9 cellular contexts compared by ENCODE assay signal in the genomic region with DNA sequence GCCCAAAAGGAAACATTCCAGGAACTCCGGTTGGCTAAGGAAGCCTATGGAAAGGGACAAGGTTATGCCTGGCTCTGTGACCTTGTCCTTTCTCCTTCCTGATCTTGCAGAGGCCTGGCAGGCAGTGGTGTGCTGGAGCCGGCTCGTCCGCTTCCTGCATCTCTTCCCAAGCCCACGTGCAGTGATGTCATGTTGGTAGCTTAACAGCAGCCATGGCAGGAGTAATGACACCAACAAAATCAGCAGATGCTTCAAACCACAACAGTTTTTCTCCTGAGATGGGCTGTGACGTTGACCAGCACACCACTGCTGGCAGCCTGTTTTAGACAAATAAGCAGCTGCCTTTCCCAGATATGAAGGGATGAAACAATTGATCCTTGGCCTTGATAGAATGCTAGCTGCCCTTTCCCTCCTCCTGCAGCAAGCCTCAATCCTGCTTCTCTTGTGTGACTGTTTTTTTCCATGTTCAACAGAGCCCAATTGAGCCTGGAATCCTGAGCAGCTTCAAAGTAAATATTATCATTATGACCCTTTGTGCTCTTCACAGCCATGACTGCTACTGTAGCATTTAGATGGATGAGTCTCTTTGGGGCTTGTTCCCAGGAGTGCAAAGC. TPM values are rescaled to one million over a fixed set of nuclear protein-coding genes. Genes with fewer than 3 reads are reported as not detected.
A peak's percentile ranks its signal among the peaks of the same experiment; 100 is the strongest.
DNase-seq lines count a peak whose midpoint lies in the region; ATAC-seq and TF ChIP-seq lines count a peak whose summit lies in the region.
"Had no signal": no experiment of that assay in that cellular context is flagged by ENCODE, and none has a peak within 500 bp of the region (broad histone marks: within the 10 kb centered on the region; RNA-seq: fewer than 3 reads in every experiment).

No MANE protein-coding gene starts in this region.

- WGBS in stomach, 5 donors: 18 to 52% (median 35%) methylated on average over 2 to 6 of the region's 6 CpGs

- no peaks in the 10 kb centered on the region for H3K9me3 Mint-ChIP-seq in activated naive CD4-positive, alpha-beta T cell treated with anti-CD3 and anti-CD28 coated beads, Interleukin-2, amount 50 U/mL, for 72 hours
- no peaks in the 10 kb centered on the region for H3K9me3 Mint-ChIP-seq in activated naive CD8-positive, alpha-beta T cell treated with anti-CD3 and anti-CD28 coated beads for 36 hours

- no peak for TF ChIP-seq EP300 in stomach (IDR thresholded peaks at IDR 0.05)

- intact Hi-C loops in stomach (cut with DNase I; ENCODE audit: low total_unique reads): no loop called here

- H3K36me3 Mint-ChIP-seq in activated naive CD4-positive, alpha-beta T cell treated with anti-CD3 and anti-CD28 coated beads, Interleukin-2, amount 50 U/mL, for 72 hours: peaks cover 0 to 7% of the 10 kb centered on the region in 2 donors
- peaks cover 13% of the 10 kb centered on the region for H3K36me3 Mint-ChIP-seq in activated naive CD8-positive, alpha-beta T cell treated with anti-CD3 and anti-CD28 coated beads for 36 hours

- H3K9me3 ChIP-seq in stomach: no peaks in the 10 kb centered on the region

- peaks cover 0 to 30% (median 11%) of the 10 kb centered on the region in 4 donors for H3K4me1 ChIP-seq in stomach

- H3K27ac ChIP-seq in stomach: peak overlapping the region in 3 of 5 donors; percentile 2 to 64 (median 48)

- no peak overlapping the region for H3K4me3 Mint-ChIP-seq in activated naive CD8-positive, alpha-beta T cell treated with anti-CD3 and anti-CD28 coated beads for 36 hours

- no peak for TF ChIP-seq CTCF in stomach (IDR thresholded peaks at IDR 0.05)

- no peak for TF ChIP-seq POLR2A in stomach (IDR thresholded peaks at IDR 0.05)

- H3K4me1 Mint-ChIP-seq in activated naive CD8-positive, alpha-beta T cell treated with anti-CD3 and anti-CD28 coated beads for 36 hours: peaks cover 24% of the 10 kb centered on the region

- H3K27ac Mint-ChIP-seq in activated naive CD4-positive, alpha-beta T cell treated with anti-CD3 and anti-CD28 coated beads, Interleukin-2, amount 50 U/mL, for 72 hours: peak overlapping the region; percentile 44 to 88
- H3K27ac Mint-ChIP-seq in activated naive CD8-positive, alpha-beta T cell treated with anti-CD3 and anti-CD28 coated beads for 36 hours: peak overlapping the region; percentile 65

- no peak for DNase-seq in activated naive CD4-positive, alpha-beta T cell treated with anti-CD3 and anti-CD28 coated beads, Interleukin-2, amount 50 U/mL, for 72 hours (ENCODE audit: low spot score in 2 of 2)
- no peak for DNase-seq in activated naive CD4-positive, alpha-beta T cell treated with anti-CD3 and anti-CD28 coated beads, Interleukin-2, amount 50 U/mL, for 16 hours
- DNase-seq in activated naive CD8-positive, alpha-beta T cell treated with anti-CD3 and anti-CD28 coated beads for 36 hours: no peak
- DNase-seq in islet precursor cell (peak; percentile 95), stomach (peak; percentile 57), glomerular visceral epithelial cell (ENCODE audit: extremely low spot score) (no peak), GM19238 (ENCODE audit: insufficient read length, low spot score) (no peak)
- DNase-seq: C1 segment of cervical spinal cord had no signal

- peaks cover 0 to 4% (median 3%) of the 10 kb centered on the region in 4 donors for H3K36me3 ChIP-seq in stomach

- no peak for ATAC-seq in activated naive CD4-positive, alpha-beta T cell treated with anti-CD3 and anti-CD28 coated beads, Interleukin-2, amount 50 U/mL, for 72 hours
- ATAC-seq in GM21360 (IDR thresholded peaks at IDR 0.05; ENCODE audit: unreplicated experiment): no peak

- no peak overlapping the region for H3K4me3 ChIP-seq in stomach

- H3K27me3 ChIP-seq in stomach: no peaks in the 10 kb centered on the region

- no peaks in the 10 kb centered on the region for H3K27me3 Mint-ChIP-seq in activated naive CD8-positive, alpha-beta T cell treated with anti-CD3 and anti-CD28 coated beads for 36 hours

RNA-seq across cellular contexts. Expression of a gene that starts 23.4 kb away (rescaled TPM):
- 100 to 1,000 TPM; 110 to 233 TPM for total RNA-seq in activated naive CD4-positive, alpha-beta T cell treated with anti-CD3 and anti-CD28 coated beads, Interleukin-2, amount 50 U/mL, for 72 hours
- total RNA-seq in activated naive CD8-positive, alpha-beta T cell treated with anti-CD3 and anti-CD28 coated beads for 36 hours: 100 to 1,000 TPM; 187 to 202 TPM
- 10 to 100 TPM; 14.3 to 35.3 (median 23.3) TPM for total RNA-seq in stomach
- polyA plus RNA-seq in stomach: 1 to 10 TPM; 7.6 to 9.3 (median 8.2) TPM

Comparison
In these comparisons a context has a peak if more than half of its experiments do, and no peak if none do; other contexts are left out.
1. DNase-seq: peak in islet precursor cell (single experiment) and stomach (single experiment); none in activated naive CD4-positive, alpha-beta T cell treated with anti-CD3 and anti-CD28 coated beads, Interleukin-2, amount 50 U/mL, for 72 hours (0 of 2), activated naive CD4-positive, alpha-beta T cell treated with anti-CD3 and anti-CD28 coated beads, Interleukin-2, amount 50 U/mL, for 16 hours (single experiment), activated naive CD8-positive, alpha-beta T cell treated with anti-CD3 and anti-CD28 coated beads for 36 hours (single experiment), glomerular visceral epithelial cell (single experiment) and GM19238 (single experiment).